In genomic region chr17:82775033-82775823, GRCh38 we compare ENCODE assay signal across 1 cellular context.
A peak's percentile ranks its signal among the peaks of the same experiment; 100 is the strongest.
TF ChIP-seq lines count a peak whose summit lies in the region.

No MANE protein-coding gene starts in this region.

TF ChIP-seq in WTC11, 78 proteins besides CTCF, POLR2A, EP300 and RAD21 (continued from another document):
- TF ChIP-seq ZBTB43 (CRISPR knock-in tag; IDR thresholded peaks at IDR 0.05) = peak; percentile 39; the same call in 1 of the 2 replicates
